ENCODE assay signal across 28 cellular contexts in genomic region chrX:135396566-135396965, GRCh38.
"Had no signal": no experiment of that assay in that cellular context is flagged by ENCODE, and none has a peak within 500 bp of the region (broad histone marks: within the 10 kb centered on the region; RNA-seq: fewer than 3 reads in every experiment).

No MANE protein-coding gene starts in this region.

- H3K4me1 ChIP-seq: breast epithelium, esophagus muscularis mucosa, foreskin keratinocyte, heart left ventricle, pancreas, prostate gland, sigmoid colon, tibial nerve had no signal

- FAIRE-seq: kidney, pancreas, small intestine had no signal

- H3K27me3 ChIP-seq: esophagus muscularis mucosa, foreskin keratinocyte, heart left ventricle, pancreas, sigmoid colon, tibial nerve had no signal

- H3K36me3 ChIP-seq: breast epithelium, esophagus muscularis mucosa, heart left ventricle, pancreas, prostate gland, sigmoid colon, tibial nerve had no signal

- DNase-seq: activated CD4-positive, alpha-beta T cell treated with anti-CD3 and anti-CD28 coated beads for 4 hours; activated CD4-positive, alpha-beta T cell treated with anti-CD3 and anti-CD28 coated beads, Interleukin-2, amount 50 U/mL, for 4 hours; activated naive CD4-positive, alpha-beta T cell; activated T-cell treated with anti-CD3 and anti-CD28 coated beads for 4 hours; activated T-cell treated with anti-CD3 and anti-CD28 coated beads, Interleukin-2, amount 50 U/mL, for 72 hours; central memory CD4-positive, alpha-beta T cell; endodermal cell; hypothalamus; immature natural killer cell; kidney; left colon; naive B cell; retina; sigmoid colon; small intestine; stimulated activated CD4-positive, alpha-beta T cell treated with anti-CD3 and anti-CD28 coated beads, Interleukin-1b, Interleukin-23, amount 100 ng/mL, for 48 hours; stimulated activated CD4-positive, alpha-beta T cell treated with anti-CD3 and anti-CD28 coated beads, Interleukin-4, amount 100 ng/mL, for 4 hours; stimulated activated CD8-positive, alpha-beta memory T cell treated with anti-CD3 and anti-CD28 coated beads, Interleukin-4, amount 100 ng/mL, for 48 hours had no signal

- H3K9me3 ChIP-seq: breast epithelium, esophagus muscularis mucosa, heart left ventricle, pancreas, prostate gland, sigmoid colon, tibial nerve had no signal

- H3K4me3 ChIP-seq: breast epithelium, esophagus muscularis mucosa, heart left ventricle, pancreas, prostate gland, sigmoid colon, tibial nerve had no signal

- H3K27ac ChIP-seq: breast epithelium, esophagus muscularis mucosa, foreskin keratinocyte, heart left ventricle, pancreas, prostate gland, sigmoid colon, tibial nerve, VCaP had no signal

- ATAC-seq: activated naive CD4-positive, alpha-beta T cell treated with anti-CD3 and anti-CD28 coated beads, Interleukin-2, amount 50 U/mL, for 72 hours; foreskin keratinocyte; heart left ventricle; left colon; stimulated activated memory B cell treated with anti-CD40 and anti-IgM and Interleukin-4, amounts not matched to agents 10 μg/mL and 1 μg/mL and 100 μg/mL, for 72 hours had no signal
